Comparison of ENCODE assay signal across 1 cellular context in genomic region chr4:6688879-6689505, GRCh38.
TF ChIP-seq lines count a peak whose summit lies in the region.

No MANE protein-coding gene starts in this region.

TF ChIP-seq in HepG2, 621 proteins besides CTCF, POLR2A, EP300 and RAD21 (continued from another document):
- TF ChIP-seq ZMAT3 (CRISPR knock-in tag; conservative IDR thresholded peaks at IDR 0.05) (0 out of 2 replicates have a peak, but pooled peaks have one; percentile 53), HINFP (CRISPR knock-in tag; IDR thresholded peaks at IDR 0.05; ENCODE audit: low read depth) (no peak), ZNF414 (CRISPR knock-in tag; IDR thresholded peaks at IDR 0.05) (no peak), RBFOX2 (IDR thresholded peaks at IDR 0.05; ENCODE audit: low read depth, low read length) (no peak; the same call in 1 of the 2 replicates), MTF1 (CRISPR knock-in tag; IDR thresholded peaks at IDR 0.05) (no peak), BRCA1 (CRISPR knock-in tag; IDR thresholded peaks at IDR 0.05) (0 out of 2 replicates have a peak, but pooled peaks have one; percentile 63), SSRP1 (CRISPR knock-in tag; IDR thresholded peaks at IDR 0.05) (no peak), CREB1 (IDR thresholded peaks at IDR 0.05) (no peak), CREB1 (CRISPR knock-in tag; IDR thresholded peaks at IDR 0.05) (no peak), ZNF674 (CRISPR knock-in tag; IDR thresholded peaks at IDR 0.05; ENCODE audit: low read depth) (no peak), ZNF547 (CRISPR knock-in tag; IDR thresholded peaks at IDR 0.05) (peak; percentile 63), ATF6 (CRISPR knock-in tag; conservative IDR thresholded peaks at IDR 0.05) (no peak), ZNF263 (CRISPR knock-in tag; IDR thresholded peaks at IDR 0.05) (no peak; the same call in 1 of the 2 replicates), NFE2L2 (IDR thresholded peaks at IDR 0.05; ENCODE audit: low read length) (no peak), ELF1 (CRISPR knock-in tag; IDR thresholded peaks at IDR 0.05) (no peak), ZFP62 (CRISPR knock-in tag; IDR thresholded peaks at IDR 0.05) (no peak), MXI1 (IDR thresholded peaks at IDR 0.05; ENCODE audit: borderline replicate concordance, low read depth, low read length) (peak; percentile 86; the same call in 2 of the 3 replicates), SNAPC5 (CRISPR knock-in tag; IDR thresholded peaks at IDR 0.05; ENCODE audit: borderline replicate concordance) (no peak), ZBTB37 (CRISPR knock-in tag; IDR thresholded peaks at IDR 0.05) (no peak), THYN1 (CRISPR knock-in tag; IDR thresholded peaks at IDR 0.05; ENCODE audit: borderline replicate concordance, low read depth) (no peak), ZNF484 (CRISPR knock-in tag; IDR thresholded peaks at IDR 0.05; ENCODE audit: borderline replicate concordance, low read depth) (no peak)
